Comparison of ENCODE assay signal across 1 cellular context in the genomic region with DNA sequence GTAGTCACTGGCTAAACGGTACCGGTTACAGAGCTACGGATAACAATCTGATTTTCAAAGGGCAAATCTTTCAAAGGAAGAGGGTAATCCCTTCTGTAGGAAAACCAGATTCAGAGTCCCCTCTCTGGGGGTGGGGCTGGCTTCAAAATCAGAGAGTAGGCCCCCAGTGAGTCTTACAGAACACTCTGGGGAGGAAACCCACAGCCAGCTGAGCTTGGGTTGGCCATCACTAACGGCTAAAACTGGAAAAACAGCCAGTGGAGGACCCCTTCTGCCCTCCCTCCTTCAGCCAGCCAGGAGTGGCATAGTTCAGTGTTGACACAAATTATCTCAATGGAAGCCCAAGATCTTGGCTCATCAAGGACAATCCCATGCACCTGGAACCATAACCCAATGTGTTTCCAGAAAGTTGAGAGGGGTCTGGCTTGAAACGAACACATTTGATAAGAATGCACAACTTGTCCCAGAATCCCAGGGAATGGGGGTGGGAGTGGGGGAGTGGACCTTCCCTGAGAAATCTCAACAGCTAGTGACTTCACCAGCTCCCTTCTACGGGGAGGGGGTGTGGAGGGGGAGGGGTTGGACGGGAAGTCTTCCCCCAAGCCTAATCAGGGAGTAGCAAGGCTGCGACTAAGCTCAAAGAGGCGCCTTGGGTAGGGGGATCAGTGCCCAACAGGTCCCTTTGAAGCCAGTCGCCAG.
TF ChIP-seq lines count a peak whose summit lies in the region.

No MANE protein-coding gene starts in this region.

TF ChIP-seq in WTC11, 78 proteins besides CTCF, POLR2A, EP300 and RAD21 (continued from another document):
- TF ChIP-seq, protein P1, sequence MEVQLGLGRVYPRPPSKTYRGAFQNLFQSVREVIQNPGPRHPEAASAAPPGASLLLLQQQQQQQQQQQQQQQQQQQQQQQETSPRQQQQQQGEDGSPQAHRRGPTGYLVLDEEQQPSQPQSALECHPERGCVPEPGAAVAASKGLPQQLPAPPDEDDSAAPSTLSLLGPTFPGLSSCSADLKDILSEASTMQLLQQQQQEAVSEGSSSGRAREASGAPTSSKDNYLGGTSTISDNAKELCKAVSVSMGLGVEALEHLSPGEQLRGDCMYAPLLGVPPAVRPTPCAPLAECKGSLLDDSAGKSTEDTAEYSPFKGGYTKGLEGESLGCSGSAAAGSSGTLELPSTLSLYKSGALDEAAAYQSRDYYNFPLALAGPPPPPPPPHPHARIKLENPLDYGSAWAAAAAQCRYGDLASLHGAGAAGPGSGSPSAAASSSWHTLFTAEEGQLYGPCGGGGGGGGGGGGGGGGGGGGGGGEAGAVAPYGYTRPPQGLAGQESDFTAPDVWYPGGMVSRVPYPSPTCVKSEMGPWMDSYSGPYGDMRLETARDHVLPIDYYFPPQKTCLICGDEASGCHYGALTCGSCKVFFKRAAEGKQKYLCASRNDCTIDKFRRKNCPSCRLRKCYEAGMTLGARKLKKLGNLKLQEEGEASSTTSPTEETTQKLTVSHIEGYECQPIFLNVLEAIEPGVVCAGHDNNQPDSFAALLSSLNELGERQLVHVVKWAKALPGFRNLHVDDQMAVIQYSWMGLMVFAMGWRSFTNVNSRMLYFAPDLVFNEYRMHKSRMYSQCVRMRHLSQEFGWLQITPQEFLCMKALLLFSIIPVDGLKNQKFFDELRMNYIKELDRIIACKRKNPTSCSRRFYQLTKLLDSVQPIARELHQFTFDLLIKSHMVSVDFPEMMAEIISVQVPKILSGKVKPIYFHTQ (CRISPR knock-in tag; IDR thresholded peaks at IDR 0.05), result no peak
- TF ChIP-seq ATF2 (CRISPR knock-in tag; IDR thresholded peaks at IDR 0.05; ENCODE audit: borderline replicate concordance, low read depth), result no peak
- TF ChIP-seq ZNF396 (CRISPR knock-in tag; IDR thresholded peaks at IDR 0.05; ENCODE audit: borderline replicate concordance), result no peak
- TF ChIP-seq, protein P2, sequence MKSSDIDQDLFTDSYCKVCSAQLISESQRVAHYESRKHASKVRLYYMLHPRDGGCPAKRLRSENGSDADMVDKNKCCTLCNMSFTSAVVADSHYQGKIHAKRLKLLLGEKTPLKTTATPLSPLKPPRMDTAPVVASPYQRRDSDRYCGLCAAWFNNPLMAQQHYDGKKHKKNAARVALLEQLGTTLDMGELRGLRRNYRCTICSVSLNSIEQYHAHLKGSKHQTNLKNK (CRISPR knock-in tag; IDR thresholded peaks at IDR 0.05), result no peak
- no peak for TF ChIP-seq E2F4 (CRISPR knock-in tag; IDR thresholded peaks at IDR 0.05; ENCODE audit: borderline replicate concordance, low read depth)
- no peak for TF ChIP-seq GRHL2 (CRISPR knock-in tag; IDR thresholded peaks at IDR 0.05; ENCODE audit: insufficient replicate concordance, severe bottlenecking)
- TF ChIP-seq ZSCAN18 (CRISPR knock-in tag; IDR thresholded peaks at IDR 0.05), result no peak
